25 cellular contexts compared by ENCODE assay signal in genomic region chr3:178504128-178504527, GRCh38. TPM values are rescaled to one million over a fixed set of nuclear protein-coding genes. Genes with fewer than 3 reads are reported as not detected.
A peak's percentile ranks its signal among the peaks of the same experiment; 100 is the strongest.
DNase-seq lines count a peak whose midpoint lies in the region; ATAC-seq, FAIRE-seq and TF ChIP-seq lines count a peak whose summit lies in the region.
"Had no signal": no experiment of that assay in that cellular context is flagged by ENCODE, and none has a peak within 500 bp of the region (broad histone marks: within the 10 kb centered on the region; RNA-seq: fewer than 3 reads in every experiment).

No MANE protein-coding gene starts in this region.

- no peaks in the 10 kb centered on the region for H3K9me3 ChIP-seq in small intestine (ENCODE audit: control insufficient read depth, low read depth)
- H3K9me3 ChIP-seq: Caco-2, HAP-1 had no signal

- H3K27ac Mint-ChIP-seq in stimulated activated effector memory CD8-positive, alpha-beta T cell treated with anti-CD3 and anti-CD28 coated beads, Interleukin-12 subunit alpha, Interleukin-12 subunit beta, amount 100 ng/mL, for 72 hours = no peak overlapping the region
- H3K27ac Mint-ChIP-seq: CD4-positive, alpha-beta memory T cell had no signal

- no peak for ATAC-seq in stimulated activated effector memory CD8-positive, alpha-beta T cell treated with anti-CD3 and anti-CD28 coated beads, Interleukin-12 subunit alpha, Interleukin-12 subunit beta, amount 100 ng/mL, for 72 hours
- no peak for ATAC-seq in HG03097 (IDR thresholded peaks at IDR 0.05; ENCODE audit: low FRiP score, unreplicated experiment)

- peaks cover 2% of the 10 kb centered on the region in 2 donors for H3K4me1 ChIP-seq in small intestine (ENCODE audit: control insufficient read depth in 2 of 2, insufficient read depth in 1 of 2, low read depth in 1 of 2, low read length in 1 of 2)

- peak; percentile 73 for FAIRE-seq in small intestine (lab: Jason Lieb, UNC)
- FAIRE-seq: G401.6, HTR-8/SVneo had no signal

- no peak for TF ChIP-seq CTCF in coronary artery (IDR thresholded peaks at IDR 0.05)

- DNase-seq in HCEC 1CT (peak; percentile 65), RPMI7951 (ENCODE audit: low read depth) (peak; percentile 29), fibroblast of peridontal ligament (ENCODE audit: extremely low read depth) (peak; percentile 11), small intestine (peak; percentile 28), coronary artery (ENCODE audit: low spot score) (no peak)
- no peak for DNase-seq in stimulated activated effector memory CD8-positive, alpha-beta T cell treated with anti-CD3 and anti-CD28 coated beads, Interleukin-12 subunit alpha, Interleukin-12 subunit beta, amount 100 ng/mL, for 72 hours (ENCODE audit: low spot score in 2 of 2)
- DNase-seq: Caco-2; CD4-positive, alpha-beta memory T cell; DMS 273 treated with DMSO at 0.1 percent for 48 hours; GM23248; KG1; MV-4-11; NCI-H1694; NCI-H2081; NCI-H2171 treated with DMSO at 0.1 percent for 48 hours; NCI-H526 treated with DMSO at 0.1 percent for 48 hours; OCI-M1; Right ventricle myocardium superior had no signal

- WGBS in small intestine, 3 donors = 34 to 61% (median 37%) methylated on average over 2 of the region's 2 CpGs

- H3K4me3 ChIP-seq in small intestine (ENCODE audit: low read depth in 1 of 2, low read length in 2 of 2) (no peak overlapping the region), coronary artery (no peak overlapping the region)
- H3K4me3 ChIP-seq: GM23248, HAP-1 had no signal

- no peak overlapping the region for H3K4me3 Mint-ChIP-seq in stimulated activated effector memory CD8-positive, alpha-beta T cell treated with anti-CD3 and anti-CD28 coated beads, Interleukin-12 subunit alpha, Interleukin-12 subunit beta, amount 100 ng/mL, for 72 hours
- H3K4me3 Mint-ChIP-seq: CD4-positive, alpha-beta memory T cell had no signal

- no peaks in the 10 kb centered on the region for H3K36me3 ChIP-seq in small intestine (ENCODE audit: control insufficient read depth in 2 of 2, insufficient read depth in 2 of 2, low read length in 2 of 2)
- H3K36me3 ChIP-seq: HAP-1 had no signal

- no peak overlapping the region for H3K27ac ChIP-seq in small intestine (ENCODE audit: low read depth in 1 of 2, low read length in 1 of 2)
- H3K27ac ChIP-seq in coronary artery = no peak overlapping the region
- H3K27ac ChIP-seq: GM23248 had no signal

- H3K4me1 Mint-ChIP-seq in stimulated activated effector memory CD8-positive, alpha-beta T cell treated with anti-CD3 and anti-CD28 coated beads, Interleukin-12 subunit alpha, Interleukin-12 subunit beta, amount 100 ng/mL, for 72 hours = no peaks in the 10 kb centered on the region
- H3K4me1 Mint-ChIP-seq: CD4-positive, alpha-beta memory T cell had no signal

- no peaks in the 10 kb centered on the region for H3K27me3 ChIP-seq in small intestine (ENCODE audit: control insufficient read depth in 2 of 2, insufficient read depth in 2 of 2, low read length in 2 of 2)

- no peaks in the 10 kb centered on the region for H3K9me3 Mint-ChIP-seq in stimulated activated effector memory CD8-positive, alpha-beta T cell treated with anti-CD3 and anti-CD28 coated beads, Interleukin-12 subunit alpha, Interleukin-12 subunit beta, amount 100 ng/mL, for 72 hours
- H3K9me3 Mint-ChIP-seq: CD4-positive, alpha-beta memory T cell had no signal

- H3K36me3 Mint-ChIP-seq in stimulated activated effector memory CD8-positive, alpha-beta T cell treated with anti-CD3 and anti-CD28 coated beads, Interleukin-12 subunit alpha, Interleukin-12 subunit beta, amount 100 ng/mL, for 72 hours = no peaks in the 10 kb centered on the region
- H3K36me3 Mint-ChIP-seq: CD4-positive, alpha-beta memory T cell had no signal

RNA-seq across cellular contexts. Expression of gene KCNMB2, which starts 32.1 kb away (rescaled TPM):
- total RNA-seq in RPMI7951 (2014; rRNA removed; shearing (Covaris generic)) = 23.0 and 27.4 TPM in 2 replicates
- 1 to 10 TPM in 1 of 3 donors, under 1 TPM in 1, not detected in 1; 0.06 to 1.4 TPM for polyA plus RNA-seq in small intestine
- total RNA-seq: A673; Caco-2; CD4-positive, alpha-beta memory T cell; GM23248; SK-MEL-5 had no signal
- polyA plus RNA-seq: BJ; CD4-positive, alpha-beta memory T cell; GM23248 had no signal

Comparison
In these comparisons a context has a peak if more than half of its experiments do, and no peak if none do; other contexts are left out.
1. DNase-seq: peak in HCEC 1CT (single experiment), RPMI7951 (single experiment), fibroblast of peridontal ligament (single experiment) and small intestine (single experiment); none in coronary artery (single experiment) and stimulated activated effector memory CD8-positive, alpha-beta T cell treated with anti-CD3 and anti-CD28 coated beads, Interleukin-12 subunit alpha, Interleukin-12 subunit beta, amount 100 ng/mL, for 72 hours (0 of 2).